Comparison of ENCODE assay signal across 8 cellular contexts in the genomic region with DNA sequence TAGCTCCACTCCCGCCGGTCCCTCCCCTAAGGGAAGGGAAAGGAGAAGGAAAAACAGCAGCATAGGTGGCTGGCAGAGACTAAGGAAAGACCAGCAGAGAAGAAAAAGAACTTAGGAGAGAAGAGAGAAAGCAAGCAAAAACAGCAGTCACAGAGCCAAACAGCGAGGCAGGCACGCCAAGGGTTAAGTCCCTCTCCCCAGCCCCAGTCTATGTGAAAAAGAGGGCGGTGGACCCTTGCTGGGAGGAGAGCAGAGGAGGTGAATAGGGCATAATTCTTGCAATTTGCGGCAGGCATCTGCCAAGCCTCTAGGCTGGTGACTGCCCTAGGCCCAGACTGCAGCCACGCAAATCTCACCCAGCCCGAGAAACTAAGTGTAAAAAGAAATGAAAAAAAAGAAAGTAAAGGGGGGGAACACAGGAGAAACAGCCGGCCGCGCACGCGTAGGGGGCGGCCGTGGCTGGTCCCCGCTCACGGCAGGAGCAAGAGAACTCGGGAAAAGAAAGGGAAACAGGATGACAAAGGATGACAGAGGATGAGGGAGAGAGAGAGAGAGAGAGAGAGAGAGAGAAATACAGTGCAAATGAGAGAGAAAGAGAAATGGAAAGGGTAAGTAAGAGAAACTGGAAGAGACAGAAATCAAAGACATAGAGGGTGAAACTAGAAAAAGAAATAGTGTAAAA.
DNase-seq lines count a peak whose midpoint lies in the region; ATAC-seq lines count a peak whose summit lies in the region.

No MANE protein-coding gene starts in this region.

- H3K4me3 ChIP-seq in iPS-18a (ENCODE audit: low read length) (peak overlapping the region; percentile 51), subcutaneous abdominal adipose tissue (ENCODE audit: low read depth in 1 of 5, low read length in 5 of 5) (peak overlapping the region in 3 of 5 donors; percentile 4 to 52 (median 46))

- H3K4me3 Mint-ChIP-seq in activated naive CD4-positive, alpha-beta T cell treated with anti-CD3 and anti-CD28 coated beads, Interleukin-2, amount 50 U/mL, for 24 hours: peak overlapping the region; percentile 87

- peaks cover 20% of the 10 kb centered on the region for H3K4me1 ChIP-seq in iPS-18a (ENCODE audit: control insufficient read depth, low read depth, low read length)
- peaks cover 0 to 6% (median 4%) of the 10 kb centered on the region in 5 donors for H3K4me1 ChIP-seq in subcutaneous abdominal adipose tissue (ENCODE audit: control insufficient read depth in 5 of 5, insufficient read depth in 5 of 5, low read length in 5 of 5)

- H3K9me3 ChIP-seq in iPS-18a (ENCODE audit: control insufficient read depth, low read depth, low read length) (peaks cover 4% of the 10 kb centered on the region), subcutaneous abdominal adipose tissue (ENCODE audit: control insufficient read depth in 5 of 5, low read length in 5 of 5) (no peaks in the 10 kb centered on the region)

- DNase-seq in NCI-H1105 treated with DMSO at 0.1 percent for 48 hours (lab: John Stamatoyannopoulos, UW) (peak; percentile 7), NCI-H1105 (lab: John Stamatoyannopoulos, UW) (no peak), amniotic stem cell (lab: John Stamatoyannopoulos, UW) (no peak), hepatic stellate cell (ENCODE audit: low spot score) (no peak)

- peak; percentile 59 for ATAC-seq in HG03175 (IDR thresholded peaks at IDR 0.05; ENCODE audit: unreplicated experiment)

- H3K27me3 ChIP-seq in iPS-18a (ENCODE audit: control insufficient read depth, insufficient read depth, low read length) (no peaks in the 10 kb centered on the region), subcutaneous abdominal adipose tissue (ENCODE audit: control insufficient read depth in 5 of 5, insufficient read depth in 4 of 5, low read length in 5 of 5) (peaks cover 0 to 11% (median 3%) of the 10 kb centered on the region in 5 donors)

- H3K9ac ChIP-seq in iPS-18a (ENCODE audit: low read length) (peak overlapping the region; percentile 50), subcutaneous abdominal adipose tissue (ENCODE audit: low read length in 5 of 5) (peak overlapping the region in 1 of 5 donors; percentile 62)

- no peaks in the 10 kb centered on the region for H3K36me3 Mint-ChIP-seq in activated naive CD4-positive, alpha-beta T cell treated with anti-CD3 and anti-CD28 coated beads, Interleukin-2, amount 50 U/mL, for 24 hours

- peak overlapping the region; percentile 94 for H3K27ac Mint-ChIP-seq in activated naive CD4-positive, alpha-beta T cell treated with anti-CD3 and anti-CD28 coated beads, Interleukin-2, amount 50 U/mL, for 24 hours

- H3K9me3 Mint-ChIP-seq in activated naive CD4-positive, alpha-beta T cell treated with anti-CD3 and anti-CD28 coated beads, Interleukin-2, amount 50 U/mL, for 24 hours: no peaks in the 10 kb centered on the region

- no peaks in the 10 kb centered on the region for H3K36me3 ChIP-seq in iPS-18a (ENCODE audit: control insufficient read depth, low read depth, low read length)
- H3K36me3 ChIP-seq in subcutaneous abdominal adipose tissue (ENCODE audit: control insufficient read depth in 5 of 5, insufficient read depth in 5 of 5, low read length in 5 of 5): no peaks in the 10 kb centered on the region

- H3K27me3 Mint-ChIP-seq in activated naive CD4-positive, alpha-beta T cell treated with anti-CD3 and anti-CD28 coated beads, Interleukin-2, amount 50 U/mL, for 24 hours: no peaks in the 10 kb centered on the region

- peak overlapping the region; percentile 64 for H3K27ac ChIP-seq in iPS-18a (ENCODE audit: low read length)
- H3K27ac ChIP-seq in subcutaneous abdominal adipose tissue (ENCODE audit: low read depth, low read length): no peak overlapping the region

- peaks cover 32% of the 10 kb centered on the region for H3K4me1 Mint-ChIP-seq in activated naive CD4-positive, alpha-beta T cell treated with anti-CD3 and anti-CD28 coated beads, Interleukin-2, amount 50 U/mL, for 24 hours
